Comparison of ENCODE assay signal across 9 cellular contexts in genomic region chr13:91133941-91134772, GRCh38.
DNase-seq lines count a peak whose midpoint lies in the region; ATAC-seq and TF ChIP-seq lines count a peak whose summit lies in the region.
"Had no signal": no experiment of that assay in that cellular context is flagged by ENCODE, and none has a peak within 500 bp of the region (broad histone marks: within the 10 kb centered on the region; RNA-seq: fewer than 3 reads in every experiment).

No MANE protein-coding gene starts in this region.

- peaks cover 3% of the 10 kb centered on the region; the same call in 1 of the 2 replicates for H3K27me3 ChIP-seq in MG63
- no peaks in the 10 kb centered on the region for H3K27me3 ChIP-seq in lung (ENCODE audit: control insufficient read depth, insufficient read depth)
- no peaks in the 10 kb centered on the region for H3K27me3 ChIP-seq in suprapubic skin

- TF ChIP-seq EP300 in suprapubic skin (IDR thresholded peaks at IDR 0.05): no peak

- DNase-seq in AG04449 (ENCODE audit: low read depth, low spot score): no peak
- peak; percentile 24 for DNase-seq in HFF-Myc (ENCODE audit: extremely low read depth, low read depth)
- peak; percentile 24 for DNase-seq in MG63
- peak; percentile 59 to 68 for DNase-seq in dermis microvascular lymphatic vessel endothelial cell (ENCODE audit: low read depth in 2 of 2)
- DNase-seq in lung (ENCODE audit: low spot score): no peak
- no peak for DNase-seq in suprapubic skin (ENCODE audit: low spot score in 2 of 2)

- H3K36me3 ChIP-seq in MG63 (no peaks in the 10 kb centered on the region), lung (ENCODE audit: control insufficient read depth in 2 of 2, insufficient read depth in 2 of 2, low read length in 2 of 2) (no peaks in the 10 kb centered on the region), suprapubic skin (no peaks in the 10 kb centered on the region)

- H3K9me3 ChIP-seq in MG63 (no peaks in the 10 kb centered on the region), lung (ENCODE audit: control insufficient read depth in 2 of 2, insufficient read depth in 1 of 2, low read length in 1 of 2) (no peaks in the 10 kb centered on the region), suprapubic skin (no peaks in the 10 kb centered on the region)

- no peak overlapping the region for H3K27ac ChIP-seq in lung (ENCODE audit: low read depth in 1 of 2, low read length in 1 of 2)
- no peak overlapping the region for H3K27ac ChIP-seq in suprapubic skin
- H3K27ac ChIP-seq: skin epidermis had no signal

- TF ChIP-seq CTCF in AG04449 (IDR thresholded peaks at IDR 0.05; ENCODE audit: insufficient read depth, low read length, missing control alignments): peak; percentile 61
- TF ChIP-seq CTCF in GM12872 (IDR thresholded peaks at IDR 0.05; ENCODE audit: insufficient read depth, low read depth, low read length): peak; percentile 72
- TF ChIP-seq CTCF in HFF-Myc (IDR thresholded peaks at IDR 0.05; ENCODE audit: low read depth, low read length, missing control alignments): peak; percentile 69
- peak; percentile 66 for TF ChIP-seq CTCF in lung (IDR thresholded peaks at IDR 0.05; ENCODE audit: control extremely low read depth, extremely low read depth)
- peak; percentile 41 to 62 for TF ChIP-seq CTCF in suprapubic skin (IDR thresholded peaks at IDR 0.05)

- H3K4me3 ChIP-seq in AG04449 (ENCODE audit: low read depth, low read length) (no peak overlapping the region), HFF-Myc (replicated peaks; ENCODE audit: low read depth, low read length) (no peak overlapping the region), MG63 (no peak overlapping the region), lung (no peak overlapping the region), suprapubic skin (no peak overlapping the region)
- H3K4me3 ChIP-seq: skin epidermis had no signal

- TF ChIP-seq POLR2A in suprapubic skin (IDR thresholded peaks at IDR 0.05): no peak

- H3K4me1 ChIP-seq in lung (ENCODE audit: control insufficient read depth in 2 of 2, insufficient read depth in 2 of 2, low read length in 2 of 2) (no peaks in the 10 kb centered on the region), suprapubic skin (no peaks in the 10 kb centered on the region)

- POLR2A ChIA-PET in AG04449 (lab: Yijun Ruan, JAX): no interaction called here

- 32 to 38% methylated on average over 10 of the region's 10 CpGs for WGBS in lung, 2 donors
- 36% methylated on average over 10 of the region's 10 CpGs for WGBS in suprapubic skin

- ATAC-seq in SK-N-SH treated with all-trans-retinoic acid at 6 μM for 48 hours (peak; percentile 95), lung (ENCODE audit: insufficient read depth, low FRiP score) (peak; percentile 59)

- CTCF ChIA-PET in AG04449 (lab: Yijun Ruan, JAX): interaction anchor here (0.6 to 3.3 kb wide), 8 partner anchors 10 to 53 kb away, joined by 3 to 25 read pairs (median 4); no protein-coding TSS in a partner anchor

TF ChIP-seq in SK-N-SH treated with all-trans-retinoic acid at 6 μM for 48 hours, 23 proteins besides CTCF, POLR2A, EP300 and RAD21:
- TF ChIP-seq ISL1 (CRISPR knock-in tag; IDR thresholded peaks at IDR 0.05): 0 out of 2 replicates have a peak, but pooled peaks have one; percentile 9
- TF ChIP-seq ZC3H10 (CRISPR knock-in tag; IDR thresholded peaks at IDR 0.05): no peak
TF ChIP-seq in SK-N-SH treated with all-trans-retinoic acid at 6 μM for 48 hours: peak in this region for 1.

Comparison
In these comparisons a context has a peak if more than half of its experiments do, and no peak if none do; other contexts are left out.
1. DNase-seq: peak in HFF-Myc (single experiment), MG63 (single experiment) and dermis microvascular lymphatic vessel endothelial cell (2 of 2); none in AG04449 (single experiment), lung (single experiment) and suprapubic skin (0 of 2).
2. Peak in every context shown above with its lines, with median percentiles within 50 percentile points of each other: CTCF ChIP-seq.